Comparison of ENCODE assay signal across 8 cellular contexts in the genomic region with DNA sequence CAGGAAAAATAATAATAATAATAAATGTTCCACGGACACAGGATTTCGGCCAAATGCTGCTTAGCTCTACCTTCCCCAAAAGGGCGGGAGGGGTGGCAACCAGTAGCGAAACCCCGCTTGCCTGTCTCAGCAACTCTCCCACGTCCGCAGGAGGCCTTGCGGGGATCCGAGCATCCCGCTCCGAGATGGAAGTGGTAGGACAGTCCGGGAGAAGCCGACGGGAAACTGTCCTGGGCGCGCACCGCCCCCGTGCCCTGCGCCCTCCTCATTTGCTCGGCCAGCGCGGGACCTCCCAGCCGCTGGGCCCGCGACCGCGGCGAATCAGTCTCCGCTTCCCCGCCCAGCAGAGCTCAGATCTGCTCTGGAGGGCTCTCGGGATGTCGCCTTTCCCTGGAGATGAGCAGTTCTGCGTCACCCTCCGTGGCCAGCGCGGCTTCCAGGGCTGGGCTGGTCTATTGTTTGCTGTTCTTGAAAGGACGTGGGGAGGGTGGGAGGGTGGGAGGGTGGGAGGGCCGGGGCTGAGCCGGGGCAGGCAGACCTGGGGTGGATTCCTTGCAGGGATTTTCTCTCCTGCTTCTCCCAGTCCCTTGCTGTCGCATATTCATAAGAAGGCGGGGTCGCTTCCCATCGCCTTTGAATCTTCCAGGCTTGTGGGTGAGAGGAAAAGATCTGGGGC.
DNase-seq lines count a peak whose midpoint lies in the region; TF ChIP-seq lines count a peak whose summit lies in the region.

No MANE protein-coding gene starts in this region.

- intact Hi-C loops in posterior cingulate gyrus (cut with DNase I): no loop called here

- DNase-seq in DMS53 treated with DMSO at 0.1 percent for 48 hours (lab: John Stamatoyannopoulos, UW; ENCODE audit: unreplicated experiment): peak; percentile 32
- peak; percentile 5 for DNase-seq in NCI-H69 (lab: John Stamatoyannopoulos, UW)
- DNase-seq in foreskin melanocyte: peak; percentile 25
- DNase-seq in posterior cingulate gyrus: peak in 8 of 10 donors; percentile 30 to 88 (median 52)
- DNase-seq in SW 1271 (lab: John Stamatoyannopoulos, UW): no peak
- DNase-seq in NCI-H774 (lab: John Stamatoyannopoulos, UW): no peak
- DNase-seq in GM20000 (ENCODE audit: low spot score): no peak
- DNase-seq in activated naive CD4-positive, alpha-beta T cell treated with anti-CD3 and anti-CD28 coated beads, Interleukin-2, amount 50 U/mL, for 16 hours: no peak

- no peak for TF ChIP-seq CTCF in GM20000 (IDR thresholded peaks at IDR 0.05; ENCODE audit: extremely low read depth, missing control alignments)

Comparison
In these comparisons a context has a peak if more than half of its experiments do, and no peak if none do; other contexts are left out.
1. DNase-seq: peak in DMS53 treated with DMSO at 0.1 percent for 48 hours (single experiment), NCI-H69 (single experiment), foreskin melanocyte (single experiment) and posterior cingulate gyrus (8 of 10); none in SW 1271 (0 of 2), NCI-H774 (single experiment), GM20000 (single experiment) and activated naive CD4-positive, alpha-beta T cell treated with anti-CD3 and anti-CD28 coated beads, Interleukin-2, amount 50 U/mL, for 16 hours (single experiment).